ENCODE assay signal across 8 cellular contexts in genomic region chr9:97853844-97854695, GRCh38. TPM values are rescaled to one million over a fixed set of nuclear protein-coding genes. Genes with fewer than 3 reads are reported as not detected.
DNase-seq lines count a peak whose midpoint lies in the region; ATAC-seq and TF ChIP-seq lines count a peak whose summit lies in the region.

No MANE protein-coding gene starts in this region.

- peaks cover 31% of the 10 kb centered on the region for H3K4me1 Mint-ChIP-seq in CD14-positive monocyte
- H3K4me1 Mint-ChIP-seq in activated CD4-positive, alpha-beta T cell treated with anti-CD3 and anti-CD28 coated beads, Interleukin-2, amount 10 ng/mL, durations not matched to agents 24 days and 14 days = peaks cover 17% of the 10 kb centered on the region
- peaks cover 5% of the 10 kb centered on the region for H3K4me1 Mint-ChIP-seq in progenitor cell of endocrine pancreas (ENCODE audit: low read depth)

- peak; percentile 47 for TF ChIP-seq CTCF in CD14-positive monocyte (IDR thresholded peaks at IDR 0.05)
- TF ChIP-seq CTCF in progenitor cell of endocrine pancreas (IDR thresholded peaks at IDR 0.05; ENCODE audit: unreplicated experiment) = peak; percentile 56

- no peak overlapping the region for H3K27ac ChIP-seq in epithelial cell of prostate

- H3K9me3 Mint-ChIP-seq in CD14-positive monocyte = peaks cover 0 to 60% (median 22%) of the 10 kb centered on the region in 7 donors
- H3K9me3 Mint-ChIP-seq in activated CD4-positive, alpha-beta T cell treated with anti-CD3 and anti-CD28 coated beads, Interleukin-2, amount 10 ng/mL, durations not matched to agents 24 days and 14 days = peaks cover 4% of the 10 kb centered on the region
- no peaks in the 10 kb centered on the region for H3K9me3 Mint-ChIP-seq in progenitor cell of endocrine pancreas (ENCODE audit: low read depth)

- intact Hi-C loops in CD14-positive monocyte (cut with micrococcal nuclease) = no loop called here
- intact Hi-C loops in activated CD4-positive, alpha-beta T cell treated with anti-CD3 and anti-CD28 coated beads, Interleukin-2, amount 10 ng/mL, durations not matched to agents 24 days and 14 days (cut with micrococcal nuclease) = loop anchor here (1.0 kb wide), 1 partner anchor 144 kb away; no protein-coding TSS in a partner anchor

- H3K4me3 Mint-ChIP-seq in CD14-positive monocyte = peak overlapping the region; percentile 87 to 91
- H3K4me3 Mint-ChIP-seq in activated CD4-positive, alpha-beta T cell treated with anti-CD3 and anti-CD28 coated beads, Interleukin-2, amount 10 ng/mL, durations not matched to agents 24 days and 14 days = peak overlapping the region; percentile 90
- peak overlapping the region; percentile 69 for H3K4me3 Mint-ChIP-seq in progenitor cell of endocrine pancreas (ENCODE audit: low read depth)

- H3K27ac Mint-ChIP-seq in CD14-positive monocyte (no peak overlapping the region), progenitor cell of endocrine pancreas (peak overlapping the region; percentile 37)
- H3K27ac Mint-ChIP-seq in activated CD4-positive, alpha-beta T cell treated with anti-CD3 and anti-CD28 coated beads, Interleukin-2, amount 10 ng/mL, durations not matched to agents 24 days and 14 days = peak overlapping the region; percentile 56

- DNase-seq in CD14-positive monocyte (ENCODE audit: low spot score) = peak; percentile 69
- DNase-seq in NCI-H1092 (lab: John Stamatoyannopoulos, UW) = peak; percentile 58
- peak; percentile 88 for DNase-seq in activated CD4-positive, alpha-beta T cell treated with anti-CD3 and anti-CD28 coated beads, Interleukin-2, amount 10 ng/mL, durations not matched to agents 24 days and 14 days
- peak; percentile 16 for DNase-seq in epithelial cell of prostate (ENCODE audit: low read depth, low spot score)
- DNase-seq in progenitor cell of endocrine pancreas (ENCODE audit: low spot score, unreplicated experiment) = no peak
- no peak for DNase-seq in OCI-M1 (lab: John Stamatoyannopoulos, UW)
- no peak for DNase-seq in OCI-M2 (lab: John Stamatoyannopoulos, UW; ENCODE audit: unreplicated experiment)

- H3K27me3 Mint-ChIP-seq in CD14-positive monocyte (ENCODE audit: low read depth in 3 of 3) (peaks cover 89 to 95% (median 91%) of the 10 kb centered on the region in 3 donors), progenitor cell of endocrine pancreas (peaks cover 86% of the 10 kb centered on the region)
- peaks cover 75% of the 10 kb centered on the region for H3K27me3 Mint-ChIP-seq in activated CD4-positive, alpha-beta T cell treated with anti-CD3 and anti-CD28 coated beads, Interleukin-2, amount 10 ng/mL, durations not matched to agents 24 days and 14 days

- no peak for ATAC-seq in GM18867 (IDR thresholded peaks at IDR 0.05; ENCODE audit: unreplicated experiment)

- H3K36me3 Mint-ChIP-seq in CD14-positive monocyte = peaks cover 7 to 11% of the 10 kb centered on the region in 2 donors
- H3K36me3 Mint-ChIP-seq in activated CD4-positive, alpha-beta T cell treated with anti-CD3 and anti-CD28 coated beads, Interleukin-2, amount 10 ng/mL, durations not matched to agents 24 days and 14 days (ENCODE audit: low read depth) = peaks cover 4% of the 10 kb centered on the region
- H3K36me3 Mint-ChIP-seq in progenitor cell of endocrine pancreas (ENCODE audit: insufficient read depth) = no peaks in the 10 kb centered on the region

RNA-seq across cellular contexts. Expression of gene FOXE1, which starts 1.0 kb away (rescaled TPM):
- polyA plus RNA-seq in CD14-positive monocyte = not detected
- total RNA-seq in activated CD4-positive, alpha-beta T cell treated with anti-CD3 and anti-CD28 coated beads, Interleukin-2, amount 10 ng/mL, durations not matched to agents 24 days and 14 days = not detected in 2 replicates
- 0.29 and 0.38 TPM in 2 replicates for total RNA-seq in progenitor cell of endocrine pancreas

Comparison
In these comparisons a context has a peak if more than half of its experiments do, and no peak if none do; other contexts are left out.
1. DNase-seq: peak in CD14-positive monocyte (single experiment), NCI-H1092 (single experiment), activated CD4-positive, alpha-beta T cell treated with anti-CD3 and anti-CD28 coated beads, Interleukin-2, amount 10 ng/mL, durations not matched to agents 24 days and 14 days (single experiment) and epithelial cell of prostate (single experiment); none in progenitor cell of endocrine pancreas (single experiment), OCI-M1 (single experiment) and OCI-M2 (single experiment).
2. H3K27ac Mint-ChIP-seq: peak in activated CD4-positive, alpha-beta T cell treated with anti-CD3 and anti-CD28 coated beads, Interleukin-2, amount 10 ng/mL, durations not matched to agents 24 days and 14 days (single experiment) and progenitor cell of endocrine pancreas (single experiment); none in CD14-positive monocyte (0 of 7).
3. Peak in every context shown above with its lines, with median percentiles within 50 percentile points of each other: H3K4me3 Mint-ChIP-seq.